30 cellular contexts compared by ENCODE assay signal in genomic region chr17:19900809-19901208, GRCh38. TPM values are rescaled to one million over a fixed set of nuclear protein-coding genes. Genes with fewer than 3 reads are reported as not detected.
A peak's percentile ranks its signal among the peaks of the same experiment; 100 is the strongest.
DNase-seq lines count a peak whose midpoint lies in the region; ATAC-seq and TF ChIP-seq lines count a peak whose summit lies in the region.
"Had no signal": no experiment of that assay in that cellular context is flagged by ENCODE, and none has a peak within 500 bp of the region (broad histone marks: within the 10 kb centered on the region; RNA-seq: fewer than 3 reads in every experiment).

No MANE protein-coding gene starts in this region.

- H3K36me3 ChIP-seq in RWPE2 (ENCODE audit: low read depth) (peaks cover 20% of the 10 kb centered on the region), mesenchymal stem cell (ENCODE audit: control insufficient read depth in 1 of 2, insufficient read depth in 2 of 2, low read depth in 1 of 2, low read length in 2 of 2) (peaks cover 27 to 33% of the 10 kb centered on the region in 2 experiments)
- H3K36me3 ChIP-seq: BE2C had no signal

- H3K9ac ChIP-seq in mesenchymal stem cell (ENCODE audit: low read length), result no peak overlapping the region
- H3K9ac ChIP-seq: GM23248, KMS-11 had no signal

- 100% methylated on average over 2 of the region's 2 CpGs for WGBS in mesenchymal stem cell

- DNase-seq in AG04450 (ENCODE audit: low read depth, low spot score) (no peak), EL (peak; percentile 19), RWPE2 (ENCODE audit: low spot score) (no peak), mesenchymal stem cell (no peak), COR-L47 (lab: John Stamatoyannopoulos, UW) (no peak)
- DNase-seq: ACHN; activated B cell treated with CpG ODN at 0.5 μM for 24 hours; activated CD4-positive, alpha-beta T cell treated with anti-CD3 and anti-CD28 coated beads, Interleukin-2, amount 10 ng/mL, durations not matched to agents 7 days and 5 days; activated effector memory CD4-positive, alpha-beta T cell treated with Interleukin-2 at 50 U/mL for 16 hours; BE2C; Calu3; effector CD4-positive, alpha-beta T cell; GM23248; hippocampal formation; left cardiac atrium; mesendoderm; NCI-H1436; NCI-H2081 treated with DMSO at 0.1 percent for 48 hours; NCI-H748 treated with DMSO at 0.1 percent for 48 hours; stimulated activated CD4-positive, alpha-beta T cell treated with anti-CD3 and anti-CD28 coated beads, Interleukin-4, amount 100 ng/mL, for 1 hour; SW 1271; tibial artery had no signal

- H4K8ac ChIP-seq in mesenchymal stem cell (ENCODE audit: low read length), result no peak overlapping the region

- no peak overlapping the region for H2BK15ac ChIP-seq in mesenchymal stem cell (ENCODE audit: low read depth, poor library complexity, severe bottlenecking)

- H3K9me3 ChIP-seq in AG04450 (ENCODE audit: control insufficient read depth, insufficient read depth, low read length) (no peaks in the 10 kb centered on the region), RWPE2 (ENCODE audit: severe bottlenecking) (no peaks in the 10 kb centered on the region), mesenchymal stem cell (ENCODE audit: control insufficient read depth, low read length) (no peaks in the 10 kb centered on the region)
- H3K9me3 ChIP-seq: ascending aorta, BE2C, neutrophil, tibial artery had no signal

- H2BK12ac ChIP-seq in mesenchymal stem cell (ENCODE audit: low read length in 2 of 2), result no peak overlapping the region

- H4K91ac ChIP-seq in mesenchymal stem cell (ENCODE audit: low read length), result peak overlapping the region; percentile 41

- no peak overlapping the region for H3K4ac ChIP-seq in mesenchymal stem cell (ENCODE audit: low read depth in 1 of 2, low read length in 2 of 2)

- H3K27me3 ChIP-seq in AG04450 (ENCODE audit: control insufficient read depth, insufficient read depth, low read length) (no peaks in the 10 kb centered on the region), RWPE2 (ENCODE audit: insufficient read depth, poor library complexity, severe bottlenecking) (no peaks in the 10 kb centered on the region), mesenchymal stem cell (ENCODE audit: control insufficient read depth in 1 of 2, insufficient read depth in 1 of 2, low read length in 2 of 2) (no peaks in the 10 kb centered on the region)
- H3K27me3 ChIP-seq: ascending aorta, BE2C, cardiac muscle cell, neutrophil, tibial artery had no signal

- no peak overlapping the region for H2AFZ ChIP-seq in mesenchymal stem cell (ENCODE audit: low read depth, low read length)
- H2AFZ ChIP-seq: GM23248 had no signal

- no peak overlapping the region for H3K14ac ChIP-seq in mesenchymal stem cell (ENCODE audit: low read length in 2 of 2)

- POLR2A ChIA-PET in AG04450 (lab: Yijun Ruan, JAX), result interaction anchor here (0.6 kb wide), 1 partner anchor 18 kb away, joined by 8 read pairs; no protein-coding TSS in a partner anchor

- H3K79me1 ChIP-seq in mesenchymal stem cell (replicated peaks; ENCODE audit: low read length, poor library complexity, severe bottlenecking), result peaks cover 3% of the 10 kb centered on the region

- H3K4me3 ChIP-seq in AG04450 (ENCODE audit: low read depth, low read length) (no peak overlapping the region), RWPE2 (ENCODE audit: severe bottlenecking) (no peak overlapping the region), mesenchymal stem cell (ENCODE audit: insufficient read depth in 1 of 2, low read depth in 1 of 2, low read length in 2 of 2) (no peak overlapping the region)
- H3K4me3 ChIP-seq: ascending aorta, cardiac muscle cell, GM23248, tibial artery had no signal

- peak; percentile 47; the same call in 2 of the 3 replicates for ATAC-seq in RWPE2 (ENCODE audit: low read depth)
- no peak for ATAC-seq in GM18498 (IDR thresholded peaks at IDR 0.05; ENCODE audit: unreplicated experiment)
- ATAC-seq in HG03097 (IDR thresholded peaks at IDR 0.05; ENCODE audit: low FRiP score, unreplicated experiment), result no peak
- no peak for ATAC-seq in HG02678 (IDR thresholded peaks at IDR 0.05; ENCODE audit: unreplicated experiment)
- ATAC-seq: left cardiac atrium, sciatic nerve had no signal

- CTCF ChIA-PET in AG04450 (lab: Charles Lee), result no interaction called here

- no peak overlapping the region for H2BK5ac ChIP-seq in mesenchymal stem cell (ENCODE audit: low read depth, low read length, poor library complexity, severe bottlenecking)

- TF ChIP-seq CTCF in AG04450 (IDR thresholded peaks at IDR 0.05; ENCODE audit: low read depth, low read length), result no peak
- no peak for TF ChIP-seq CTCF in RWPE2 (IDR thresholded peaks at IDR 0.05; ENCODE audit: poor library complexity, severe bottlenecking)

- H3K4me1 ChIP-seq in RWPE2 (ENCODE audit: insufficient read depth, poor library complexity, severe bottlenecking) (peaks cover 11% of the 10 kb centered on the region), mesenchymal stem cell (ENCODE audit: control insufficient read depth, insufficient read depth, low read depth, low read length) (peaks cover 2% of the 10 kb centered on the region)
- H3K4me1 ChIP-seq: ascending aorta, BE2C had no signal

- no peak overlapping the region for H2AK5ac ChIP-seq in mesenchymal stem cell (ENCODE audit: low read length, severe bottlenecking)

- H3K4me2 ChIP-seq in mesenchymal stem cell (ENCODE audit: low read length, poor library complexity, severe bottlenecking), result no peak overlapping the region
- H3K4me2 ChIP-seq: KMS-11 had no signal

- no peak overlapping the region for H3K23ac ChIP-seq in mesenchymal stem cell (ENCODE audit: low read length in 2 of 2)

- H3K27ac ChIP-seq in AG04450 (ENCODE audit: low read depth, low read length) (peak overlapping the region; percentile 11), RWPE2 (ENCODE audit: poor library complexity, severe bottlenecking) (no peak overlapping the region), mesenchymal stem cell (ENCODE audit: low read length, poor library complexity, severe bottlenecking) (no peak overlapping the region)
- H3K27ac ChIP-seq: ascending aorta, cardiac muscle cell, GM23248, KMS-11, neutrophil, tibial artery had no signal

- H3K18ac ChIP-seq in mesenchymal stem cell (ENCODE audit: low read depth in 1 of 2, low read length in 2 of 2), result no peak overlapping the region

- H2BK120ac ChIP-seq in mesenchymal stem cell (ENCODE audit: low read depth, low read length), result no peak overlapping the region

RNA-seq across cellular contexts. Expression of gene ULK2, which starts 33.1 kb away (rescaled TPM):
- 33.0 and 33.9 TPM in 2 replicates for polyA plus RNA-seq in AG04450 (2011; rRNA removed)
- 34.5 and 44.8 TPM in 2 replicates for polyA minus RNA-seq in AG04450 (2011; rRNA and poly(A)+ RNA removed)
- polyA plus RNA-seq in mesenchymal stem cell (2013, experiment 1 of 2), result 9.4 TPM
- polyA plus RNA-seq in mesenchymal stem cell (2013, experiment 2 of 2), result 9.0 TPM
